Comparison of ENCODE assay signal across 9 cellular contexts in the genomic region with DNA sequence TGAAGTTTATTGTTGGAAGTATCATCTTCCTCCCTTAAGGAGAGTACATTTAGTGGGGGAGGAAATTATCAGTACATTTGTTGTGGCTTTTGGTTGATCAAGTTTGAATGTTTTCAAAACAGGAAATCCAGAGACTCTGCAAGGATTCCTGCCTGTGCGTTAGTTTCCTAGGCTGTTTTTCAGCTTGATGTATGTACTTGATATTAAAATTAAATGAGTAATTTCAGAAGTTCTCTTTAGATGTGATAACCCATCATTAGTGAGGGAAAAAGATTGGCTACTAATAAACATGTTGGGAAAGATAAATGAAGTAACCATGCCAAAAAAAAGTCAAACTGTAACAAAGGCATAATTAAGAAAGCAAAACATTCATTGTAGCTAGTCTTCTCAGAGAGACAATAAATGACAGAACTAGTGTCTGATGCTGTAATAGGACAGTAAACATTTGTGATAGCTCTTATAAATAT.
DNase-seq lines count a peak whose midpoint lies in the region; ATAC-seq, FAIRE-seq and TF ChIP-seq lines count a peak whose summit lies in the region.
"Had no signal": no experiment of that assay in that cellular context is flagged by ENCODE, and none has a peak within 500 bp of the region (broad histone marks: within the 10 kb centered on the region; RNA-seq: fewer than 3 reads in every experiment).

No MANE protein-coding gene starts in this region.

- H3K4me3 Mint-ChIP-seq in nephron progenitor cell, result no peak overlapping the region

- H3K36me3 ChIP-seq in BE2C (peaks cover 9% of the 10 kb centered on the region; the same call in 1 of the 2 replicates), Peyer's patch (peaks cover 0 to 40% (median 0%) of the 10 kb centered on the region in 3 donors), endocrine pancreas (ENCODE audit: control insufficient read depth, insufficient read depth, low read length) (no peaks in the 10 kb centered on the region)

- no peak overlapping the region for H3K9ac ChIP-seq in endocrine pancreas (ENCODE audit: control insufficient read depth, insufficient read depth, low read length)

- H3K27ac Mint-ChIP-seq in nephron progenitor cell, result peak overlapping the region; percentile 5

- H3K27ac ChIP-seq in Peyer's patch, result peak overlapping the region; percentile 84 to 94 (median 88)

- peaks cover 7% of the 10 kb centered on the region for H3K9me3 Mint-ChIP-seq in nephron progenitor cell

- TF ChIP-seq CTCF in BE2C (IDR thresholded peaks at IDR 0.05; ENCODE audit: low read depth, low read length) (no peak), Peyer's patch (IDR thresholded peaks at IDR 0.05) (no peak), nephron progenitor cell (IDR thresholded peaks at IDR 0.05) (no peak), D721Med (IDR thresholded peaks at IDR 0.05; ENCODE audit: insufficient read depth, missing control alignments) (no peak)

- ATAC-seq in GM18858 (IDR thresholded peaks at IDR 0.05; ENCODE audit: unreplicated experiment), result no peak

- no peaks in the 10 kb centered on the region for H3K27me3 ChIP-seq in BE2C
- H3K27me3 ChIP-seq in Peyer's patch, result no peaks in the 10 kb centered on the region
- H3K27me3 ChIP-seq in endocrine pancreas (ENCODE audit: control insufficient read depth, insufficient read depth, low read length), result no peaks in the 10 kb centered on the region

- H3K36me3 Mint-ChIP-seq in nephron progenitor cell (ENCODE audit: low read depth), result peaks cover 24% of the 10 kb centered on the region

- H3K4me3 ChIP-seq in BE2C (ENCODE audit: low read depth, low read length) (peak overlapping the region; percentile 46), Peyer's patch (peak overlapping the region in 1 of 4 donors; percentile 16), endocrine pancreas (ENCODE audit: control insufficient read depth, insufficient read depth, low read length) (peak overlapping the region; percentile 78)

- no peaks in the 10 kb centered on the region for H3K9me3 ChIP-seq in BE2C
- H3K9me3 ChIP-seq in Peyer's patch, result no peaks in the 10 kb centered on the region
- no peaks in the 10 kb centered on the region for H3K9me3 ChIP-seq in endocrine pancreas (ENCODE audit: control insufficient read depth, low read length)

- H3K4me1 ChIP-seq in BE2C, result peaks cover 46% of the 10 kb centered on the region
- peaks cover 0 to 36% (median 21%) of the 10 kb centered on the region in 4 donors for H3K4me1 ChIP-seq in Peyer's patch
- peaks cover 34% of the 10 kb centered on the region for H3K4me1 ChIP-seq in endocrine pancreas (ENCODE audit: control insufficient read depth, insufficient read depth, low read length)

- no peak for TF ChIP-seq POLR2A in Peyer's patch (IDR thresholded peaks at IDR 0.05)

- FAIRE-seq in D721Med (lab: Jason Lieb, UNC), result no peak

- no peak for DNase-seq in BE2C
- DNase-seq in Peyer's patch, result no peak
- DNase-seq in nephron progenitor cell, result no peak
- DNase-seq in LoVo (ENCODE audit: low spot score), result no peak
- DNase-seq in GOT3 (lab: John Stamatoyannopoulos, UW), result no peak
- no peak for DNase-seq in D721Med (ENCODE audit: insufficient read length, low spot score)
- DNase-seq: OCI-M1 had no signal

- H3K27me3 Mint-ChIP-seq in nephron progenitor cell (ENCODE audit: low read depth, poor library complexity), result no peaks in the 10 kb centered on the region

- H3K4me1 Mint-ChIP-seq in nephron progenitor cell, result peaks cover 47% of the 10 kb centered on the region
